8 cellular contexts compared by ENCODE assay signal in genomic region chr18:58615150-58616132, GRCh38. TPM values are rescaled to one million over a fixed set of nuclear protein-coding genes. Genes with fewer than 3 reads are reported as not detected.
DNase-seq lines count a peak whose midpoint lies in the region; ATAC-seq and TF ChIP-seq lines count a peak whose summit lies in the region.
"Had no signal": no experiment of that assay in that cellular context is flagged by ENCODE, and none has a peak within 500 bp of the region (broad histone marks: within the 10 kb centered on the region; RNA-seq: fewer than 3 reads in every experiment).

No MANE protein-coding gene starts in this region.

- H3K27me3 ChIP-seq in osteoblast (ENCODE audit: insufficient read depth, low read length), result no peaks in the 10 kb centered on the region

- no peak overlapping the region for H3K4me2 ChIP-seq in osteoblast (ENCODE audit: insufficient read depth, low read length)

- no peak for TF ChIP-seq CTCF in osteoblast (IDR thresholded peaks at IDR 0.05; ENCODE audit: extremely low read depth, low read depth, low read length)

- no peak for TF ChIP-seq POLR2A in erythroblast (IDR thresholded peaks at IDR 0.05; ENCODE audit: low read length)

- peaks cover 15% of the 10 kb centered on the region for H3K4me1 ChIP-seq in osteoblast (ENCODE audit: insufficient read depth, low read length)

- no peaks in the 10 kb centered on the region for H3K9me3 ChIP-seq in osteoblast (ENCODE audit: low read depth, low read length)

- no peaks in the 10 kb centered on the region for H4K20me1 ChIP-seq in osteoblast (ENCODE audit: insufficient read depth, low read length)

- H3K4me3 ChIP-seq in osteoblast (ENCODE audit: insufficient read depth, low read length), result no peak overlapping the region
- H3K4me3 ChIP-seq: SK-N-MC had no signal

- ATAC-seq in GM19397 (IDR thresholded peaks at IDR 0.05; ENCODE audit: unreplicated experiment) (peak; percentile 65), HG03108 (IDR thresholded peaks at IDR 0.05; ENCODE audit: unreplicated experiment) (peak; percentile 90)

- peak; percentile 4 to 25 for DNase-seq in activated CD8-positive, alpha-beta memory T cell treated with anti-CD3 and anti-CD28 coated beads for 1 hour (ENCODE audit: extremely low read depth in 1 of 2, low read depth in 1 of 2)
- DNase-seq in osteoblast (ENCODE audit: insufficient read length, low spot score, missing footprints) (no peak), NCI-H2196 (lab: John Stamatoyannopoulos, UW; ENCODE audit: unreplicated experiment) (no peak), DMS53 treated with DMSO at 0.1 percent for 48 hours (lab: John Stamatoyannopoulos, UW; ENCODE audit: unreplicated experiment) (no peak), erythroblast (lab: John Stamatoyannopoulos, UW) (no peak)

- H3K27ac ChIP-seq in osteoblast (ENCODE audit: low read depth, low read length), result no peak overlapping the region
- H3K27ac ChIP-seq: SK-N-MC had no signal

- no peaks in the 10 kb centered on the region for H3K36me3 ChIP-seq in osteoblast (ENCODE audit: insufficient read depth, low read length)

- H3K79me2 ChIP-seq in osteoblast (ENCODE audit: insufficient read depth, low read length), result no peaks in the 10 kb centered on the region

- peak overlapping the region; percentile 21 for H2AFZ ChIP-seq in osteoblast (ENCODE audit: low read length)

RNA-seq across cellular contexts. Expression of gene ALPK2, which starts 13.4 kb away (rescaled TPM):
- 255 and 262 TPM in 2 replicates for total RNA-seq in osteoblast

RNA-seq across cellular contexts. Expression of gene MALT1, which starts 55.8 kb away (rescaled TPM):
- total RNA-seq in osteoblast, result 53.6 and 55.7 TPM in 2 replicates

Comparison
In these comparisons a context has a peak if more than half of its experiments do, and no peak if none do; other contexts are left out.
1. DNase-seq: peak in activated CD8-positive, alpha-beta memory T cell treated with anti-CD3 and anti-CD28 coated beads for 1 hour (2 of 2); none in osteoblast (single experiment), NCI-H2196 (single experiment), DMS53 treated with DMSO at 0.1 percent for 48 hours (single experiment) and erythroblast (0 of 2).